ENCODE assay signal across 1 cellular context in genomic region chr1:17239420-17239819, GRCh38.
TF ChIP-seq lines count a peak whose summit lies in the region.

No MANE protein-coding gene starts in this region.

TF ChIP-seq in K562, 482 proteins besides CTCF, POLR2A, EP300 and RAD21 (continued from another document):
- no peak for TF ChIP-seq CHD7 (IDR thresholded peaks at IDR 0.05; ENCODE audit: low read depth, low read length)
- TF ChIP-seq TAF9B (IDR thresholded peaks at IDR 0.05; ENCODE audit: partially characterized antibody): no peak
- TF ChIP-seq HDAC3 (IDR thresholded peaks at IDR 0.05; ENCODE audit: borderline replicate concordance, partially characterized antibody): peak; percentile 75
- no peak for TF ChIP-seq BACH1 (tag; IDR thresholded peaks at IDR 0.05)
- TF ChIP-seq HMBOX1 (IDR thresholded peaks at IDR 0.05): no peak
- TF ChIP-seq XRCC5 (IDR thresholded peaks at IDR 0.05; ENCODE audit: low read depth, low read length): 0 out of 2 replicates have a peak, but pooled peaks have one; percentile 52
- peak; percentile 96 for TF ChIP-seq NEUROD1 (IDR thresholded peaks at IDR 0.05; ENCODE audit: borderline replicate concordance, low read depth, low read length, partially characterized antibody)
- TF ChIP-seq ZNF165 (CRISPR knock-in tag; IDR thresholded peaks at IDR 0.05; ENCODE audit: borderline replicate concordance): no peak
- TF ChIP-seq ARNT (IDR thresholded peaks at IDR 0.05): no peak
- TF ChIP-seq SETDB1 (IDR thresholded peaks at IDR 0.05; ENCODE audit: low read length): no peak
- no peak for TF ChIP-seq CC2D1A (IDR thresholded peaks at IDR 0.05)
- no peak for TF ChIP-seq HNRNPLL (IDR thresholded peaks at IDR 0.05; ENCODE audit: low read depth, low read length, poor library complexity, severe bottlenecking)
- TF ChIP-seq SRSF3 (IDR thresholded peaks at IDR 0.05; ENCODE audit: insufficient read depth, low read length): no peak
- TF ChIP-seq HES1 (IDR thresholded peaks at IDR 0.05; ENCODE audit: low read depth): no peak
- TF ChIP-seq SAP30 (IDR thresholded peaks at IDR 0.05; ENCODE audit: borderline replicate concordance, insufficient read depth, low read depth, low read length, poor library complexity, severe bottlenecking): no peak
- no peak for TF ChIP-seq E2F8 (IDR thresholded peaks at IDR 0.05; ENCODE audit: low read depth, partially characterized antibody)
- TF ChIP-seq FOXJ3 (CRISPR knock-in tag; IDR thresholded peaks at IDR 0.05): no peak
- peak in 1 of 3 experiments; percentile 12 for TF ChIP-seq YY1 (IDR thresholded peaks at IDR 0.05; ENCODE audit: borderline replicate concordance in 1 of 3, control insufficient read depth in 1 of 3, extremely low read depth in 1 of 3, insufficient read depth in 3 of 3, insufficient read length in 1 of 3, insufficient replicate concordance in 2 of 3, low read depth in 1 of 3, low read length in 2 of 3)
- peak; percentile 75; the same call in 1 of the 2 replicates for TF ChIP-seq TOE1 (IDR thresholded peaks at IDR 0.05; ENCODE audit: borderline replicate concordance)
- TF ChIP-seq TOE1 (CRISPR knock-in tag; IDR thresholded peaks at IDR 0.05; ENCODE audit: borderline replicate concordance, low read depth): no peak
- TF ChIP-seq ZC3H4 (CRISPR knock-in tag; IDR thresholded peaks at IDR 0.05; ENCODE audit: borderline replicate concordance): no peak
- no peak for TF ChIP-seq ZHX1 (conservative IDR thresholded peaks at IDR 0.05; ENCODE audit: low read length)
- peak; percentile 81; the same call in 1 of the 2 replicates for TF ChIP-seq ZNF263 (CRISPR knock-in tag; IDR thresholded peaks at IDR 0.05; ENCODE audit: borderline replicate concordance)
- no peak for TF ChIP-seq HBP1 (CRISPR knock-in tag; IDR thresholded peaks at IDR 0.05)
- no peak for TF ChIP-seq ZNF699 (CRISPR knock-in tag; IDR thresholded peaks at IDR 0.05; ENCODE audit: insufficient replicate concordance)
- TF ChIP-seq MTF1 (CRISPR knock-in tag; IDR thresholded peaks at IDR 0.05; ENCODE audit: borderline replicate concordance): no peak
- no peak for TF ChIP-seq ATF4 (CRISPR knock-in tag; IDR thresholded peaks at IDR 0.05)
- no peak for TF ChIP-seq ZNF589 (CRISPR knock-in tag; IDR thresholded peaks at IDR 0.05; ENCODE audit: low read depth)
- TF ChIP-seq ARID3B (CRISPR knock-in tag; IDR thresholded peaks at IDR 0.05; ENCODE audit: borderline replicate concordance): no peak
- no peak for TF ChIP-seq ZNF57 (CRISPR knock-in tag; IDR thresholded peaks at IDR 0.05)
- TF ChIP-seq FOXK1 (CRISPR knock-in tag; IDR thresholded peaks at IDR 0.05; ENCODE audit: borderline replicate concordance): no peak
- no peak for TF ChIP-seq NFE2 (IDR thresholded peaks at IDR 0.05; ENCODE audit: low read depth)
